ENCODE assay signal across 2 cellular contexts in the genomic region with DNA sequence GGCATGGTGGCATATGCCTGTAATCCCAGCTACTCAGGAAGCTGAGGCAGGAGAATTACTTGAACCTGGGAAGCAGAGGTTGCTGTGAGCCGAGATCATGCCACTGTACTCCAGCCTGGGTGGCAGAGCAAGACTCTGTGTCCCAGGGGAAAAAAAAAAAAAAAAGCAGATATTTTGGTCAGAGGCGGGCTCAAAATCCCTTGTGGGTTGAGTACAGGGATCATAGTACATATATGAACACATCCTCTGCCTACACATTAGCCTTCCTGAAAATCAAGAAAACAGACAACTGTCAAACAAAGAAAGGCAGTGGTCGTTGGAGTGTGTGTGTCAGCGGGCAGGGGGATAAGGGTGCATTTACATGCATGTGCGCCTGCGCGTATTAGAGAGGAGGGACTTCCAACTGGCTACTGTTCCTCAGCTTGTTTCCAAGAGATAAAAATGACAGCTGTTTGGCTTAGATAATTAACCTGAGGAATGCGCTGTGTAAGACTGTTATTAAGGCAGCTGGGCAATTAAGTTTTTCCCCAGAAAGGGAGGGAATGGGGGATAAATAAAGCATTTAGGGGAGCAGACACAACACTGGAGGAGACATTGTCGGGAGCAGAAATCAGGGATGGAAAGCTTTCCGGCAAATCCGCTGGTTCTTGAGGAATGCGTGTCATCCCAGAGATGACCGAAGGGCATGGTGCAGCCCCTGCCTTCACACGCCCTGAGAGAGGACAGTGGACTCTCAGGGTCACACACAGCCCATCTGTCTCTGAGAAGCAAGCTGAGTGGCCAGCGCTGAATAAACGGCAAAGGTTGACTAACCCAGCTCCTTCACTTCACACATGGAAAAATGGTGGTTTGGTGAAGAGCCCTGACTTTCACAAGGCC.
TF ChIP-seq lines count a peak whose summit lies in the region.

No MANE protein-coding gene starts in this region.

TF ChIP-seq in K562, 482 proteins besides CTCF, POLR2A, EP300 and RAD21 (continues in another document):
- TF ChIP-seq HDAC3 (IDR thresholded peaks at IDR 0.05; ENCODE audit: borderline replicate concordance, partially characterized antibody) (peak; percentile 46), ZNF175 (CRISPR knock-in tag; IDR thresholded peaks at IDR 0.05; ENCODE audit: low read depth) (peak; percentile 30; the same call in 1 of the 2 replicates), POLR2AphosphoS5 (IDR thresholded peaks at IDR 0.05; ENCODE audit: control insufficient read depth, insufficient read depth, low read depth, low read length) (peak; percentile 90), DMBX1 (CRISPR knock-in tag; IDR thresholded peaks at IDR 0.05; ENCODE audit: borderline replicate concordance) (peak; percentile 60), TEAD2 (tag; IDR thresholded peaks at IDR 0.05) (peak; percentile 86), ETV1 (tag; conservative IDR thresholded peaks at IDR 0.05; ENCODE audit: low read depth) (0 out of 2 replicates have a peak, but pooled peaks have one; percentile 12), NR3C1 (CRISPR knock-in tag; IDR thresholded peaks at IDR 0.05) (no peak), EHMT2 (IDR thresholded peaks at IDR 0.05) (no peak)
- TF ChIP-seq, protein P1, sequence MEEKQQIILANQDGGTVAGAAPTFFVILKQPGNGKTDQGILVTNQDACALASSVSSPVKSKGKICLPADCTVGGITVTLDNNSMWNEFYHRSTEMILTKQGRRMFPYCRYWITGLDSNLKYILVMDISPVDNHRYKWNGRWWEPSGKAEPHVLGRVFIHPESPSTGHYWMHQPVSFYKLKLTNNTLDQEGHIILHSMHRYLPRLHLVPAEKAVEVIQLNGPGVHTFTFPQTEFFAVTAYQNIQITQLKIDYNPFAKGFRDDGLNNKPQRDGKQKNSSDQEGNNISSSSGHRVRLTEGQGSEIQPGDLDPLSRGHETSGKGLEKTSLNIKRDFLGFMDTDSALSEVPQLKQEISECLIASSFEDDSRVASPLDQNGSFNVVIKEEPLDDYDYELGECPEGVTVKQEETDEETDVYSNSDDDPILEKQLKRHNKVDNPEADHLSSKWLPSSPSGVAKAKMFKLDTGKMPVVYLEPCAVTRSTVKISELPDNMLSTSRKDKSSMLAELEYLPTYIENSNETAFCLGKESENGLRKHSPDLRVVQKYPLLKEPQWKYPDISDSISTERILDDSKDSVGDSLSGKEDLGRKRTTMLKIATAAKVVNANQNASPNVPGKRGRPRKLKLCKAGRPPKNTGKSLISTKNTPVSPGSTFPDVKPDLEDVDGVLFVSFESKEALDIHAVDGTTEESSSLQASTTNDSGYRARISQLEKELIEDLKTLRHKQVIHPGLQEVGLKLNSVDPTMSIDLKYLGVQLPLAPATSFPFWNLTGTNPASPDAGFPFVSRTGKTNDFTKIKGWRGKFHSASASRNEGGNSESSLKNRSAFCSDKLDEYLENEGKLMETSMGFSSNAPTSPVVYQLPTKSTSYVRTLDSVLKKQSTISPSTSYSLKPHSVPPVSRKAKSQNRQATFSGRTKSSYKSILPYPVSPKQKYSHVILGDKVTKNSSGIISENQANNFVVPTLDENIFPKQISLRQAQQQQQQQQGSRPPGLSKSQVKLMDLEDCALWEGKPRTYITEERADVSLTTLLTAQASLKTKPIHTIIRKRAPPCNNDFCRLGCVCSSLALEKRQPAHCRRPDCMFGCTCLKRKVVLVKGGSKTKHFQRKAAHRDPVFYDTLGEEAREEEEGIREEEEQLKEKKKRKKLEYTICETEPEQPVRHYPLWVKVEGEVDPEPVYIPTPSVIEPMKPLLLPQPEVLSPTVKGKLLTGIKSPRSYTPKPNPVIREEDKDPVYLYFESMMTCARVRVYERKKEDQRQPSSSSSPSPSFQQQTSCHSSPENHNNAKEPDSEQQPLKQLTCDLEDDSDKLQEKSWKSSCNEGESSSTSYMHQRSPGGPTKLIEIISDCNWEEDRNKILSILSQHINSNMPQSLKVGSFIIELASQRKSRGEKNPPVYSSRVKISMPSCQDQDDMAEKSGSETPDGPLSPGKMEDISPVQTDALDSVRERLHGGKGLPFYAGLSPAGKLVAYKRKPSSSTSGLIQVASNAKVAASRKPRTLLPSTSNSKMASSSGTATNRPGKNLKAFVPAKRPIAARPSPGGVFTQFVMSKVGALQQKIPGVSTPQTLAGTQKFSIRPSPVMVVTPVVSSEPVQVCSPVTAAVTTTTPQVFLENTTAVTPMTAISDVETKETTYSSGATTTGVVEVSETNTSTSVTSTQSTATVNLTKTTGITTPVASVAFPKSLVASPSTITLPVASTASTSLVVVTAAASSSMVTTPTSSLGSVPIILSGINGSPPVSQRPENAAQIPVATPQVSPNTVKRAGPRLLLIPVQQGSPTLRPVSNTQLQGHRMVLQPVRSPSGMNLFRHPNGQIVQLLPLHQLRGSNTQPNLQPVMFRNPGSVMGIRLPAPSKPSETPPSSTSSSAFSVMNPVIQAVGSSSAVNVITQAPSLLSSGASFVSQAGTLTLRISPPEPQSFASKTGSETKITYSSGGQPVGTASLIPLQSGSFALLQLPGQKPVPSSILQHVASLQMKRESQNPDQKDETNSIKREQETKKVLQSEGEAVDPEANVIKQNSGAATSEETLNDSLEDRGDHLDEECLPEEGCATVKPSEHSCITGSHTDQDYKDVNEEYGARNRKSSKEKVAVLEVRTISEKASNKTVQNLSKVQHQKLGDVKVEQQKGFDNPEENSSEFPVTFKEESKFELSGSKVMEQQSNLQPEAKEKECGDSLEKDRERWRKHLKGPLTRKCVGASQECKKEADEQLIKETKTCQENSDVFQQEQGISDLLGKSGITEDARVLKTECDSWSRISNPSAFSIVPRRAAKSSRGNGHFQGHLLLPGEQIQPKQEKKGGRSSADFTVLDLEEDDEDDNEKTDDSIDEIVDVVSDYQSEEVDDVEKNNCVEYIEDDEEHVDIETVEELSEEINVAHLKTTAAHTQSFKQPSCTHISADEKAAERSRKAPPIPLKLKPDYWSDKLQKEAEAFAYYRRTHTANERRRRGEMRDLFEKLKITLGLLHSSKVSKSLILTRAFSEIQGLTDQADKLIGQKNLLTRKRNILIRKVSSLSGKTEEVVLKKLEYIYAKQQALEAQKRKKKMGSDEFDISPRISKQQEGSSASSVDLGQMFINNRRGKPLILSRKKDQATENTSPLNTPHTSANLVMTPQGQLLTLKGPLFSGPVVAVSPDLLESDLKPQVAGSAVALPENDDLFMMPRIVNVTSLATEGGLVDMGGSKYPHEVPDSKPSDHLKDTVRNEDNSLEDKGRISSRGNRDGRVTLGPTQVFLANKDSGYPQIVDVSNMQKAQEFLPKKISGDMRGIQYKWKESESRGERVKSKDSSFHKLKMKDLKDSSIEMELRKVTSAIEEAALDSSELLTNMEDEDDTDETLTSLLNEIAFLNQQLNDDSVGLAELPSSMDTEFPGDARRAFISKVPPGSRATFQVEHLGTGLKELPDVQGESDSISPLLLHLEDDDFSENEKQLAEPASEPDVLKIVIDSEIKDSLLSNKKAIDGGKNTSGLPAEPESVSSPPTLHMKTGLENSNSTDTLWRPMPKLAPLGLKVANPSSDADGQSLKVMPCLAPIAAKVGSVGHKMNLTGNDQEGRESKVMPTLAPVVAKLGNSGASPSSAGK (IDR thresholded peaks at IDR 0.05) = peak; percentile 53; the same call in 1 of the 2 replicates

TF ChIP-seq in liver, 16 proteins besides CTCF, POLR2A, EP300 and RAD21:
- TF ChIP-seq FOXA1 (IDR thresholded peaks at IDR 0.05) (no peak), YY1 (IDR thresholded peaks at IDR 0.05) (no peak), FOXA2 (IDR thresholded peaks at IDR 0.05) (no peak), NR2F2 (IDR thresholded peaks at IDR 0.05) (peak; percentile 81), ATF3 (IDR thresholded peaks at IDR 0.05) (no peak), SP1 (IDR thresholded peaks at IDR 0.05) (peak; percentile 44), HNF4G (IDR thresholded peaks at IDR 0.05) (no peak), RXRA (IDR thresholded peaks at IDR 0.05) (peak; percentile 47 to 59), TAF1 (conservative IDR thresholded peaks at IDR 0.05) (no peak), HNF4A (conservative IDR thresholded peaks at IDR 0.05) (no peak), JUND (IDR thresholded peaks at IDR 0.05) (no peak), EGR1 (IDR thresholded peaks at IDR 0.05; ENCODE audit: low read depth in 2 of 2) (no peak), GABPA (IDR thresholded peaks at IDR 0.05 in 1 of 2, conservative IDR thresholded peaks at IDR 0.05 in 1 of 2) (no peak)
- TF ChIP-seq, protein P2, sequence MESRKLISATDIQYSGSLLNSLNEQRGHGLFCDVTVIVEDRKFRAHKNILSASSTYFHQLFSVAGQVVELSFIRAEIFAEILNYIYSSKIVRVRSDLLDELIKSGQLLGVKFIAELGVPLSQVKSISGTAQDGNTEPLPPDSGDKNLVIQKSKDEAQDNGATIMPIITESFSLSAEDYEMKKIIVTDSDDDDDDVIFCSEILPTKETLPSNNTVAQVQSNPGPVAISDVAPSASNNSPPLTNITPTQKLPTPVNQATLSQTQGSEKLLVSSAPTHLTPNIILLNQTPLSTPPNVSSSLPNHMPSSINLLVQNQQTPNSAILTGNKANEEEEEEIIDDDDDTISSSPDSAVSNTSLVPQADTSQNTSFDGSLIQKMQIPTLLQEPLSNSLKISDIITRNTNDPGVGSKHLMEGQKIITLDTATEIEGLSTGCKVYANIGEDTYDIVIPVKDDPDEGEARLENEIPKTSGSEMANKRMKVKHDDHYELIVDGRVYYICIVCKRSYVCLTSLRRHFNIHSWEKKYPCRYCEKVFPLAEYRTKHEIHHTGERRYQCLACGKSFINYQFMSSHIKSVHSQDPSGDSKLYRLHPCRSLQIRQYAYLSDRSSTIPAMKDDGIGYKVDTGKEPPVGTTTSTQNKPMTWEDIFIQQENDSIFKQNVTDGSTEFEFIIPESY (IDR thresholded peaks at IDR 0.05) = no peak
- TF ChIP-seq, protein P3, sequence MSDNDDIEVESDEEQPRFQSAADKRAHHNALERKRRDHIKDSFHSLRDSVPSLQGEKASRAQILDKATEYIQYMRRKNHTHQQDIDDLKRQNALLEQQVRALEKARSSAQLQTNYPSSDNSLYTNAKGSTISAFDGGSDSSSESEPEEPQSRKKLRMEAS (IDR thresholded peaks at IDR 0.05) = no peak
